In the genomic region with DNA sequence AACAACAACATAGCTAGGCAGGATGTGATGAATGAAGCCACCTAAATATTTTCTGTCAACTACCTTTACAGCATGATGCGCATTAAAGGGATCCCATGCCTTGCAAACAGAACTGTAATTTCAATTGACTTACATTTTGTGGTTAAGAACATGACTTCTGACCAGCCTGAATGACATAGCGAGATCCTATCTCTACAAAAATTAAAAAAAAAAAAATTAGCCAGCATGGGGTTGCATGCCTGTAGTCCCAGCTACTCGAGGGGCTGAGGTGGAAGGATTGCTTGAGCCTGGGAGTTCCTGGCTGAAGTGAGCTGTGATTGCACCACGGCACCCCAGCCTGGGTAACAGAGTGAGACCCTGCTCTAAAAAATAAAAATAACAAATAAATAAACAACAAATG, we compare ENCODE assay signal across 28 cellular contexts.
"Had no signal": no experiment of that assay in that cellular context is flagged by ENCODE, and none has a peak within 500 bp of the region (broad histone marks: within the 10 kb centered on the region; RNA-seq: fewer than 3 reads in every experiment).

No MANE protein-coding gene starts in this region.

- H3K27me3 Mint-ChIP-seq: effector memory CD8-positive, alpha-beta T cell; naive B cell; natural killer cell treated with Interleukin-12 subunit alpha and Interleukin-12 subunit beta and Interleukin-15 and Interleukin-18, amount 100 ng/mL, for 72 hours had no signal

- H3K36me3 Mint-ChIP-seq: immature natural killer cell; naive B cell; natural killer cell treated with Interleukin-12 subunit alpha and Interleukin-12 subunit beta and Interleukin-15 and Interleukin-18, amount 100 ng/mL, for 72 hours; stimulated activated effector memory CD8-positive, alpha-beta T cell treated with anti-CD3 and anti-CD28 coated beads, Interleukin-12 subunit alpha, Interleukin-12 subunit beta, amount 100 ng/mL, for 72 hours had no signal

- ATAC-seq: effector memory CD8-positive, alpha-beta T cell; left colon; left ventricle myocardium superior; mucosa of descending colon; natural killer cell treated with Interleukin-12 subunit alpha and Interleukin-12 subunit beta and Interleukin-15 and Interleukin-18, amount 100 ng/mL, for 72 hours; sciatic nerve; stimulated activated effector memory CD8-positive, alpha-beta T cell treated with anti-CD3 and anti-CD28 coated beads, Interleukin-12 subunit alpha, Interleukin-12 subunit beta, amount 100 ng/mL, for 72 hours had no signal

- H3K27me3 ChIP-seq: neutrophil, right atrium auricular region, stomach, thyroid gland, vagina had no signal

- H3K4me2 ChIP-seq: smooth muscle cell had no signal

- H3K4me3 Mint-ChIP-seq: effector memory CD8-positive, alpha-beta T cell; immature natural killer cell; mesothelial cell of epicardium; naive B cell; natural killer cell treated with Interleukin-12 subunit alpha and Interleukin-12 subunit beta and Interleukin-15 and Interleukin-18, amount 100 ng/mL, for 72 hours; neural crest cell; stimulated activated effector memory CD8-positive, alpha-beta T cell treated with anti-CD3 and anti-CD28 coated beads, Interleukin-12 subunit alpha, Interleukin-12 subunit beta, amount 100 ng/mL, for 72 hours had no signal

- DNase-seq: cortex of kidney; effector memory CD8-positive, alpha-beta T cell; hypothalamus; immature natural killer cell; islet precursor cell; kidney glomerular epithelial cell; left colon; left ventricle myocardium superior; mesenchymal stem cell; mucosa of descending colon; naive B cell; stimulated activated CD4-positive, alpha-beta T cell treated with anti-CD3 and anti-CD28 coated beads, Interleukin-12 subunit alpha, Interleukin-12 subunit beta, amount 100 ng/mL, for 4 hours; stimulated activated CD4-positive, alpha-beta T cell treated with anti-CD3 and anti-CD28 coated beads, Interleukin-2, amount 100 ng/mL, for 24 hours; stimulated activated CD4-positive, alpha-beta T cell treated with anti-CD3 and anti-CD28 coated beads, Interleukin-4, amount 100 ng/mL, for 24 hours; stimulated activated naive CD4-positive, alpha-beta T cell treated with Interleukin-2 at 50 U/mL for 16 hours; stomach; thyroid gland had no signal

- H3K4me1 ChIP-seq: prostate gland, right atrium auricular region, stomach, thyroid gland, vagina had no signal

- H3K27ac ChIP-seq: neutrophil, prostate gland, right atrium auricular region, stomach, thyroid gland, vagina had no signal

- H3K4me3 ChIP-seq: lung, mucosa of descending colon, prostate gland, right atrium auricular region, smooth muscle cell, stomach, thyroid gland, vagina had no signal

- H3K4me1 Mint-ChIP-seq: immature natural killer cell; naive B cell; stimulated activated effector memory CD8-positive, alpha-beta T cell treated with anti-CD3 and anti-CD28 coated beads, Interleukin-12 subunit alpha, Interleukin-12 subunit beta, amount 100 ng/mL, for 72 hours had no signal

- H3K27ac Mint-ChIP-seq: effector memory CD8-positive, alpha-beta T cell; immature natural killer cell; mesothelial cell of epicardium; naive B cell; natural killer cell treated with Interleukin-12 subunit alpha and Interleukin-12 subunit beta and Interleukin-15 and Interleukin-18, amount 100 ng/mL, for 72 hours; stimulated activated effector memory CD8-positive, alpha-beta T cell treated with anti-CD3 and anti-CD28 coated beads, Interleukin-12 subunit alpha, Interleukin-12 subunit beta, amount 100 ng/mL, for 72 hours had no signal

- H3K36me3 ChIP-seq: neutrophil, prostate gland, right atrium auricular region, stomach, thyroid gland, vagina had no signal

- H3K9me3 ChIP-seq: mucosa of descending colon, neutrophil, prostate gland, right atrium auricular region, thyroid gland, vagina had no signal

- H3K9me3 Mint-ChIP-seq: neural crest cell had no signal
